8 cellular contexts compared by ENCODE assay signal in genomic region chr1:108877858-108878257, GRCh38. TPM values are rescaled to one million over a fixed set of nuclear protein-coding genes. Genes with fewer than 3 reads are reported as not detected.
DNase-seq lines count a peak whose midpoint lies in the region; ATAC-seq, FAIRE-seq and TF ChIP-seq lines count a peak whose summit lies in the region.

No MANE protein-coding gene starts in this region.

- peak overlapping the region; percentile 95 for H2AFZ ChIP-seq in K562 (ENCODE audit: low read depth, low read length)

- H3K9me3 Mint-ChIP-seq in Caco-2 (ENCODE audit: unreplicated experiment): no peaks in the 10 kb centered on the region
- H3K9me3 Mint-ChIP-seq in IgD-negative memory B cell: no peaks in the 10 kb centered on the region

- H3K27me3 ChIP-seq in Caco-2 (replicated peaks; ENCODE audit: control insufficient read depth, insufficient read depth, low read length) (no peaks in the 10 kb centered on the region), K562 (ENCODE audit: control insufficient read depth in 2 of 2, insufficient read depth in 2 of 2, low read length in 2 of 2) (no peaks in the 10 kb centered on the region), upper lobe of right lung (no peaks in the 10 kb centered on the region)

- peaks cover 32% of the 10 kb centered on the region for H3K79me2 ChIP-seq in K562 (ENCODE audit: control insufficient read depth, insufficient read depth, low read length)

- CTCF ChIA-PET in Caco-2 (lab: Charles Lee) (no interaction called here), K562 (lab: Yijun Ruan, JAX; ENCODE audit: low intra/inter-chr PET ratio) (no interaction called here)

- intact Hi-C loops in Caco-2 (cut with micrococcal nuclease; ENCODE audit: unreplicated experiment) (loop anchor here (1.0 to 5.0 kb wide), 2 partner anchors 13 to 51 kb away; no protein-coding TSS in a partner anchor), K562 (cut with micrococcal nuclease) (loop anchor here (5.0 kb wide), 2 partner anchors 46 to 131 kb away; partner anchors contain the start of gene STXBP3), upper lobe of right lung (cut with DNase I) (no loop called here)

- BruUV-seq in Caco-2 (replicated peaks; lab: Mats Ljungman, UMichigan): TSS peak; percentile 69
- TSS peak; percentile 54 for BruUV-seq in K562 (replicated peaks; lab: Mats Ljungman, UMichigan)

- H3K27me3 Mint-ChIP-seq in Caco-2 (ENCODE audit: insufficient read depth, unreplicated experiment) (no peaks in the 10 kb centered on the region), IgD-negative memory B cell (peaks cover 3% of the 10 kb centered on the region)

- no peak for ATAC-seq in K562
- no peak for ATAC-seq in upper lobe of right lung

- TF ChIP-seq RAD21 in K562 (CRISPR knock-in tag; conservative IDR thresholded peaks at IDR 0.05 in 1 of 2, IDR thresholded peaks at IDR 0.05 in 1 of 2): no peak

- peak; percentile 54 for FAIRE-seq in K562 (lab: Jason Lieb, UNC)

- H3K4me2 ChIP-seq in K562 (ENCODE audit: insufficient read depth, low read length): peak overlapping the region; percentile 83

- 6% methylated on average over 8 of the region's 8 CpGs for WGBS in K562 (ENCODE audit: insufficient coverage, low coverage, missing lambda C conversion rate)

- no peak for TF ChIP-seq EP300 in K562 (IDR thresholded peaks at IDR 0.05; ENCODE audit: low read length)

- H3K27ac ChIP-seq in K562 (ENCODE audit: extremely low read depth, low read depth, low read length) (no peak overlapping the region), upper lobe of right lung (no peak overlapping the region)

- H4K20me1 ChIP-seq in K562 (replicated peaks; ENCODE audit: control insufficient read depth, insufficient read depth, low read length): no peaks in the 10 kb centered on the region

- in situ Hi-C loops in K562 (cut with MboI): no loop called here

- TF ChIP-seq POLR2A in K562 (conservative IDR thresholded peaks at IDR 0.05): no peak

- H3K27ac Mint-ChIP-seq in Caco-2 (ENCODE audit: unreplicated experiment) (peak overlapping the region; percentile 50), IgD-negative memory B cell (peak overlapping the region in 1 of 3 donors; percentile 87)

- H3K9me3 ChIP-seq in Caco-2: no peaks in the 10 kb centered on the region
- no peaks in the 10 kb centered on the region for H3K9me3 ChIP-seq in K562 (replicated peaks; ENCODE audit: control insufficient read depth, insufficient read depth, low read depth, low read length)
- no peaks in the 10 kb centered on the region for H3K9me3 ChIP-seq in upper lobe of right lung

- H3K4me1 ChIP-seq in Caco-2 (peaks cover 5% of the 10 kb centered on the region; the same call in 1 of the 2 replicates), K562 (replicated peaks in 1 of 2; ENCODE audit: control insufficient read depth in 2 of 2, insufficient read depth in 2 of 2, low read length in 2 of 2) (peaks cover 9 to 12% of the 10 kb centered on the region in 2 experiments; a peak in 4 of 5 replicates), upper lobe of right lung (peaks cover 11% of the 10 kb centered on the region)

- no peaks in the 10 kb centered on the region for H3K36me3 Mint-ChIP-seq in Caco-2 (ENCODE audit: insufficient read depth, unreplicated experiment)
- H3K36me3 Mint-ChIP-seq in IgD-negative memory B cell: no peaks in the 10 kb centered on the region

- H3K9ac ChIP-seq in K562 (ENCODE audit: insufficient read depth in 1 of 2, low read depth in 2 of 2, low read length in 2 of 2): peak overlapping the region; percentile 67 to 74; a peak in 3 of 4 replicates

- POLR2A ChIA-PET in Caco-2 (lab: Charles Lee) (interaction anchor here (0.6 kb wide), 1 partner anchor 83 kb away, joined by 3 read pairs; no protein-coding TSS in a partner anchor), K562 (lab: Yijun Ruan, JAX) (interaction anchor here (1.2 kb wide), 1 partner anchor 10 kb away, joined by 4 read pairs; no protein-coding TSS in a partner anchor)

- DNase-seq in Caco-2 (no peak), K562 (ENCODE audit: extremely low read depth in 1 of 4, low spot score in 3 of 4) (peak in 1 of 4 experiments; percentile 34), medulla oblongata (ENCODE audit: extremely low spot score) (peak; percentile 63), upper lobe of right lung (no peak), AG08395 (ENCODE audit: low spot score) (no peak), H4 (ENCODE audit: low spot score) (no peak), UCSD-AML1 (lab: John Stamatoyannopoulos, UW; ENCODE audit: unreplicated experiment) (no peak)

- H3K36me3 ChIP-seq in Caco-2 (ENCODE audit: control insufficient read depth, insufficient read depth, low read length) (no peaks in the 10 kb centered on the region), K562 (ENCODE audit: control insufficient read depth, insufficient read depth, low read length) (no peaks in the 10 kb centered on the region), upper lobe of right lung (no peaks in the 10 kb centered on the region)

- TF ChIP-seq CTCF in Caco-2 (IDR thresholded peaks at IDR 0.05; ENCODE audit: insufficient read depth in 1 of 2, low read depth in 1 of 2, low read length in 1 of 2, severe bottlenecking in 1 of 2, unreplicated experiment in 1 of 2) (no peak), K562 (IDR thresholded peaks at IDR 0.05 in 2 of 3, conservative IDR thresholded peaks at IDR 0.05 in 1 of 3; ENCODE audit: insufficient read depth in 2 of 3, low read depth in 1 of 3, low read length in 3 of 3) (no peak), upper lobe of right lung (IDR thresholded peaks at IDR 0.05) (no peak)

- H3K4me3 Mint-ChIP-seq in Caco-2 (ENCODE audit: unreplicated experiment): peak overlapping the region; percentile 77
- H3K4me3 Mint-ChIP-seq in IgD-negative memory B cell: peak overlapping the region; percentile 93 to 99 (median 96)

- H3K4me3 ChIP-seq in Caco-2 (ENCODE audit: low read depth, low read length) (peak overlapping the region; percentile 68), K562 (peak overlapping the region; percentile 92), upper lobe of right lung (peak overlapping the region; percentile 85)

- no peaks in the 10 kb centered on the region for H3K4me1 Mint-ChIP-seq in Caco-2 (ENCODE audit: low read depth, unreplicated experiment)
- peaks cover 6 to 7% (median 7%) of the 10 kb centered on the region in 3 donors for H3K4me1 Mint-ChIP-seq in IgD-negative memory B cell

- no peaks in the 10 kb centered on the region for H3K9me1 ChIP-seq in K562 (ENCODE audit: control insufficient read depth, insufficient read depth, low read length)

TF ChIP-seq in K562, 482 proteins besides CTCF, POLR2A, EP300 and RAD21 (continues in another document):
- TF ChIP-seq ZNF324 (CRISPR knock-in tag; IDR thresholded peaks at IDR 0.05) (no peak), E2F4 (CRISPR knock-in tag; IDR thresholded peaks at IDR 0.05; ENCODE audit: low read depth) (no peak)

RNA-seq across cellular contexts. Expression of gene GPSM2, which starts 1.1 kb away (rescaled TPM):
- total RNA-seq in Caco-2 (2022) (20.4 and 20.5 TPM in 2 replicates), K562 (2014; rRNA removed) (27.0 and 29.2 TPM in 2 replicates), K562 (2014; rRNA removed; fragmentation: Illumina TruSeq; extraction: Trizol) (39.1 and 41.5 TPM in 2 replicates), K562 (2015; rRNA removed; fragmentation: Illumina TruSeq; extraction: Trizol) (40.9 and 50.8 TPM in 2 replicates), K562 (2021) (28.9 and 32.1 TPM in 2 replicates), upper lobe of right lung (17.2 TPM)
- polyA plus RNA-seq in IgD-negative memory B cell (1.5 TPM), K562 (2011; rRNA removed) (28.1 and 37.8 TPM in 2 replicates), K562 (2014; fragmentation: Illumina TruSeq; extraction: Trizol) (25.2 and 34.4 TPM in 2 replicates), K562 (2014; fragmentation: Nextera tagmentation; extraction: Ambion mirVana) (1 to 10 TPM; 7.8 to 8.4 TPM), K562 (2014; rRNA removed) (26.5 and 28.5 TPM in 2 replicates)
- 18.4 and 43.2 TPM in 2 replicates for total RNA-seq in K562 (2011; cell fraction: chromatin; rRNA removed; ENCODE audit: low replicate concordance)
- 7.0 and 7.4 TPM in 2 replicates for total RNA-seq in K562 (2011; cell fraction: nucleolus; rRNA removed)
- 17.6 and 19.1 TPM in 2 replicates for total RNA-seq in K562 (2011; cell fraction: nucleoplasm; rRNA removed)
- polyA plus RNA-seq in K562 (2011; cell fraction: cytosol; rRNA removed): 10.8 and 18.3 TPM in 2 replicates
- polyA plus RNA-seq in K562 (2011; cell fraction: nucleus; rRNA removed): 9.1 and 14.4 TPM in 2 replicates
- polyA plus RNA-seq in K562 (2012): 21.8 and 25.7 TPM in 2 replicates
- polyA minus RNA-seq in K562 (2011; rRNA and poly(A)+ RNA removed): 45.9 and 46.7 TPM in 2 replicates
- polyA minus RNA-seq in K562 (2011; cell fraction: cytosol; rRNA and poly(A)+ RNA removed): 19.4 and 22.1 TPM in 2 replicates
- polyA minus RNA-seq in K562 (2011; cell fraction: nucleus; rRNA and poly(A)+ RNA removed): 7.5 and 17.2 TPM in 2 replicates
- total RNA-seq in H4 (2014; rRNA removed; shearing (Covaris generic)): 38.2 and 38.5 TPM in 2 replicates

RNA-seq across cellular contexts. Expression of gene AKNAD1, which starts 21.0 kb away (rescaled TPM):
- total RNA-seq in Caco-2 (2022) (not detected in 2 replicates), K562 (2014; rRNA removed) (not detected in 2 replicates), K562 (2014; rRNA removed; fragmentation: Illumina TruSeq; extraction: Trizol) (not detected in 2 replicates), K562 (2015; rRNA removed; fragmentation: Illumina TruSeq; extraction: Trizol) (not detected in 2 replicates), K562 (2021) (not detected in 2 replicates), upper lobe of right lung (0.67 TPM)
- polyA plus RNA-seq in IgD-negative memory B cell (not detected), K562 (2011; rRNA removed) (not detected in 2 replicates), K562 (2014; fragmentation: Illumina TruSeq; extraction: Trizol) (0.30 TPM in 1 of 2 replicates, not detected in the other), K562 (2014; fragmentation: Nextera tagmentation; extraction: Ambion mirVana) (under 1 TPM in 1 of 2 experiments, not detected in 1; 0.13 TPM), K562 (2014; rRNA removed) (not detected in 2 replicates)
- not detected in 2 replicates for total RNA-seq in K562 (2011; cell fraction: chromatin; rRNA removed; ENCODE audit: low replicate concordance)
- total RNA-seq in K562 (2011; cell fraction: nucleolus; rRNA removed): not detected in 2 replicates
- total RNA-seq in K562 (2011; cell fraction: nucleoplasm; rRNA removed): not detected in 2 replicates
- not detected in 2 replicates for polyA plus RNA-seq in K562 (2011; cell fraction: cytosol; rRNA removed)
- polyA plus RNA-seq in K562 (2011; cell fraction: nucleus; rRNA removed): not detected in 2 replicates
- polyA plus RNA-seq in K562 (2012): not detected in 2 replicates
- not detected in 2 replicates for polyA minus RNA-seq in K562 (2011; rRNA and poly(A)+ RNA removed)
- not detected in 2 replicates for polyA minus RNA-seq in K562 (2011; cell fraction: cytosol; rRNA and poly(A)+ RNA removed)
- polyA minus RNA-seq in K562 (2011; cell fraction: nucleus; rRNA and poly(A)+ RNA removed): not detected in 2 replicates
- total RNA-seq in H4 (2014; rRNA removed; shearing (Covaris generic)): 0.95 TPM in 1 of 2 replicates, not detected in the other
